In the genomic region with DNA sequence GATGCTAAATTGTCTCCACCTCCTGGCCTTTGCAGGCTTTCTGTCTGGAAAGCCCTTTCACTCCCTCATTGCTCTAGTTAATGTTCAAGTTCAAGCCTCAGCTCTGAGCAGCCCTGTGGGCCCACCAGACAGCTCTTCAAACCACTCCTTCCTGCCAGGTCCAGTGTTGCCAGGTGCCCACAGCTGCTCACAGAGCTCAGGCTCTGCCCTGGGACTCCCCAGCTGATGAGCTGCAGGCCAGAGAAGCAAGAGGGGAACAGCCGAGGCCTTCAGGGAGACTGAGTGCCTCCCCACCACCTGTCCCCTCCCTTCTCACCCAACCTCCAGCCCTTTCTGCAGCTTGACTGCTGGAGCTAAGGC, we compare ENCODE assay signal across 9 cellular contexts. TPM values are rescaled to one million over a fixed set of nuclear protein-coding genes. Genes with fewer than 3 reads are reported as not detected.
DNase-seq lines count a peak whose midpoint lies in the region; ATAC-seq, FAIRE-seq and TF ChIP-seq lines count a peak whose summit lies in the region.
"Had no signal": no experiment of that assay in that cellular context is flagged by ENCODE, and none has a peak within 500 bp of the region (broad histone marks: within the 10 kb centered on the region; RNA-seq: fewer than 3 reads in every experiment).

No MANE protein-coding gene starts in this region.

- H3K36me3 ChIP-seq in MG63 (peaks cover 10% of the 10 kb centered on the region), esophagus squamous epithelium (peaks cover 0 to 34% (median 4%) of the 10 kb centered on the region in 3 donors), tibial artery (peaks cover 5 to 10% (median 8%) of the 10 kb centered on the region in 3 donors)

- H3K36me3 Mint-ChIP-seq in activated CD8-positive, alpha-beta T cell treated with anti-CD3 and anti-CD28 coated beads, Interleukin-2, amount 10 ng/mL, durations not matched to agents 7 days and 5 days (ENCODE audit: low read depth): peaks cover 9% of the 10 kb centered on the region
- peaks cover 1% of the 10 kb centered on the region for H3K36me3 Mint-ChIP-seq in activated CD8-positive, alpha-beta T cell treated with anti-CD3 and anti-CD28 coated beads for 36 hours (ENCODE audit: low read depth)

- peak overlapping the region; percentile 18 for H3K27ac Mint-ChIP-seq in activated CD8-positive, alpha-beta T cell treated with anti-CD3 and anti-CD28 coated beads, Interleukin-2, amount 10 ng/mL, durations not matched to agents 7 days and 5 days
- H3K27ac Mint-ChIP-seq in activated CD8-positive, alpha-beta T cell treated with anti-CD3 and anti-CD28 coated beads for 36 hours: no peak overlapping the region

- intact Hi-C loops in activated CD8-positive, alpha-beta T cell treated with anti-CD3 and anti-CD28 coated beads for 36 hours (cut with micrococcal nuclease): no loop called here
- intact Hi-C loops in esophagus squamous epithelium (cut with DNase I) (no loop called here), tibial artery (cut with DNase I; ENCODE audit: low total_unique reads) (loop anchor here (5.0 kb wide), 1 partner anchor 45 kb away; no protein-coding TSS in a partner anchor)

- H3K4me3 ChIP-seq in MG63 (peak overlapping the region; percentile 66), esophagus squamous epithelium (peak overlapping the region in 3 of 4 donors; percentile 77 to 86 (median 80)), tibial artery (peak overlapping the region; percentile 89 to 95)

- peak; percentile 4 for ATAC-seq in activated CD8-positive, alpha-beta T cell treated with anti-CD3 and anti-CD28 coated beads, Interleukin-2, amount 10 ng/mL, durations not matched to agents 7 days and 5 days
- ATAC-seq in activated CD8-positive, alpha-beta T cell treated with anti-CD3 and anti-CD28 coated beads for 36 hours: no peak

- TF ChIP-seq POLR2A in esophagus squamous epithelium (IDR thresholded peaks at IDR 0.05): no peak
- no peak for TF ChIP-seq POLR2A in H54 (IDR thresholded peaks at IDR 0.05; ENCODE audit: low read depth, low read length)

- no peak for DNase-seq in activated CD8-positive, alpha-beta T cell treated with anti-CD3 and anti-CD28 coated beads, Interleukin-2, amount 10 ng/mL, durations not matched to agents 7 days and 5 days
- no peak for DNase-seq in activated CD8-positive, alpha-beta T cell treated with anti-CD3 and anti-CD28 coated beads for 36 hours
- DNase-seq in MG63 (no peak), esophagus squamous epithelium (lab: John Stamatoyannopoulos, UW) (no peak), tibial artery (no peak), D721Med (ENCODE audit: insufficient read length, low spot score) (no peak), H54 (ENCODE audit: insufficient read length, low spot score) (no peak), 8988T (no peak)
- DNase-seq: activated B cell treated with CpG ODN at 0.5 μM for 24 hours had no signal

- CTCF ChIA-PET in activated CD8-positive, alpha-beta T cell treated with anti-CD3 and anti-CD28 coated beads, Interleukin-2, amount 10 ng/mL, durations not matched to agents 7 days and 5 days (lab: Charles Lee): interaction anchor here (0.9 to 2.5 kb wide), 5 partner anchors 15 to 187 kb away, joined by 4 to 11 read pairs (median 4); partner anchors contain the start of gene SEC22C
- CTCF ChIA-PET in activated CD8-positive, alpha-beta T cell treated with anti-CD3 and anti-CD28 coated beads for 36 hours (lab: Charles Lee): interaction anchor here (1.1 to 1.5 kb wide), 2 partner anchors 10 to 97 kb away, joined by 3 to 4 read pairs; no protein-coding TSS in a partner anchor

- H3K4me3 Mint-ChIP-seq in activated CD8-positive, alpha-beta T cell treated with anti-CD3 and anti-CD28 coated beads, Interleukin-2, amount 10 ng/mL, durations not matched to agents 7 days and 5 days: no peak overlapping the region
- H3K4me3 Mint-ChIP-seq in activated CD8-positive, alpha-beta T cell treated with anti-CD3 and anti-CD28 coated beads for 36 hours: no peak overlapping the region

- H3K27me3 ChIP-seq in MG63: no peaks in the 10 kb centered on the region
- H3K27me3 ChIP-seq in esophagus squamous epithelium: no peaks in the 10 kb centered on the region
- no peaks in the 10 kb centered on the region for H3K27me3 ChIP-seq in tibial artery

- H3K27ac ChIP-seq in esophagus squamous epithelium (peak overlapping the region; percentile 84 to 96 (median 94)), tibial artery (peak overlapping the region; percentile 95 to 99)

- POLR2A ChIA-PET in activated CD8-positive, alpha-beta T cell treated with anti-CD3 and anti-CD28 coated beads, Interleukin-2, amount 10 ng/mL, durations not matched to agents 7 days and 5 days (lab: Charles Lee): interaction anchor here (0.6 to 2.4 kb wide), 2 partner anchors 10 to 46 kb away, joined by 4 to 7 read pairs; no protein-coding TSS in a partner anchor
- POLR2A ChIA-PET in activated CD8-positive, alpha-beta T cell treated with anti-CD3 and anti-CD28 coated beads for 36 hours (lab: Charles Lee): interaction anchor here (1.0 to 2.3 kb wide), 2 partner anchors 10 to 51 kb away, joined by 3 to 6 read pairs; partner anchors contain the start of gene NKTR

- H3K9me3 ChIP-seq in MG63 (no peaks in the 10 kb centered on the region), esophagus squamous epithelium (no peaks in the 10 kb centered on the region), tibial artery (no peaks in the 10 kb centered on the region)

- no peaks in the 10 kb centered on the region for H3K9me3 Mint-ChIP-seq in activated CD8-positive, alpha-beta T cell treated with anti-CD3 and anti-CD28 coated beads, Interleukin-2, amount 10 ng/mL, durations not matched to agents 7 days and 5 days (ENCODE audit: insufficient read depth)
- no peaks in the 10 kb centered on the region for H3K9me3 Mint-ChIP-seq in activated CD8-positive, alpha-beta T cell treated with anti-CD3 and anti-CD28 coated beads for 36 hours
- H3K9me3 Mint-ChIP-seq: activated B cell treated with CpG ODN at 0.5 μM for 24 hours had no signal

- H3K27me3 Mint-ChIP-seq in activated CD8-positive, alpha-beta T cell treated with anti-CD3 and anti-CD28 coated beads, Interleukin-2, amount 10 ng/mL, durations not matched to agents 7 days and 5 days (ENCODE audit: low read depth): peaks cover 2% of the 10 kb centered on the region
- peaks cover 5% of the 10 kb centered on the region for H3K27me3 Mint-ChIP-seq in activated CD8-positive, alpha-beta T cell treated with anti-CD3 and anti-CD28 coated beads for 36 hours

- WGBS in esophagus squamous epithelium, 2 donors: 20 to 67% methylated on average over 1 of the region's 1 CpG

- no peak for TF ChIP-seq CTCF in activated CD8-positive, alpha-beta T cell treated with anti-CD3 and anti-CD28 coated beads for 36 hours (IDR thresholded peaks at IDR 0.05)
- TF ChIP-seq CTCF in esophagus squamous epithelium (IDR thresholded peaks at IDR 0.05) (no peak), tibial artery (IDR thresholded peaks at IDR 0.05) (no peak), D721Med (IDR thresholded peaks at IDR 0.05; ENCODE audit: insufficient read depth, missing control alignments) (no peak)

- H3K4me1 Mint-ChIP-seq in activated CD8-positive, alpha-beta T cell treated with anti-CD3 and anti-CD28 coated beads, Interleukin-2, amount 10 ng/mL, durations not matched to agents 7 days and 5 days (ENCODE audit: low read depth): peaks cover 23% of the 10 kb centered on the region
- H3K4me1 Mint-ChIP-seq in activated CD8-positive, alpha-beta T cell treated with anti-CD3 and anti-CD28 coated beads for 36 hours (ENCODE audit: low read depth): peaks cover 6% of the 10 kb centered on the region

- H3K4me1 ChIP-seq in esophagus squamous epithelium (peaks cover 36 to 68% (median 46%) of the 10 kb centered on the region in 3 donors), tibial artery (peaks cover 0 to 79% (median 61%) of the 10 kb centered on the region in 4 donors)

- FAIRE-seq in D721Med (lab: Jason Lieb, UNC) (no peak), H54 (lab: Jason Lieb, UNC) (no peak)

RNA-seq across cellular contexts. Expression of gene ZBTB47, which starts 1.3 kb away (rescaled TPM):
- under 1 TPM; 0.18 to 0.34 TPM for total RNA-seq in activated CD8-positive, alpha-beta T cell treated with anti-CD3 and anti-CD28 coated beads, Interleukin-2, amount 10 ng/mL, durations not matched to agents 7 days and 5 days
- total RNA-seq in activated CD8-positive, alpha-beta T cell treated with anti-CD3 and anti-CD28 coated beads for 36 hours: under 1 TPM; 0.43 to 0.45 TPM
- total RNA-seq in MG63 (2014; rRNA removed; shearing (Covaris generic); ENCODE audit: low replicate concordance): 11.7 and 22.7 TPM in 2 replicates
- total RNA-seq in esophagus squamous epithelium: 10 to 100 TPM in 2 of 4 donors, 1 to 10 TPM in 2; 5.0 to 34.3 (median 10.3) TPM

RNA-seq across cellular contexts. Expression of gene KLHL40, which starts 33.1 kb away (rescaled TPM):
- not detected for total RNA-seq in activated CD8-positive, alpha-beta T cell treated with anti-CD3 and anti-CD28 coated beads, Interleukin-2, amount 10 ng/mL, durations not matched to agents 7 days and 5 days
- total RNA-seq in activated CD8-positive, alpha-beta T cell treated with anti-CD3 and anti-CD28 coated beads for 36 hours: not detected
- total RNA-seq in MG63 (2014; rRNA removed; shearing (Covaris generic); ENCODE audit: low replicate concordance): not detected in 2 replicates
- total RNA-seq in esophagus squamous epithelium: not detected
- total RNA-seq: activated B cell treated with CpG ODN at 0.5 μM for 24 hours had no signal

RNA-seq across cellular contexts. Expression of gene HHATL, which starts 50.4 kb away (rescaled TPM):
- not detected for total RNA-seq in activated CD8-positive, alpha-beta T cell treated with anti-CD3 and anti-CD28 coated beads, Interleukin-2, amount 10 ng/mL, durations not matched to agents 7 days and 5 days
- total RNA-seq in activated CD8-positive, alpha-beta T cell treated with anti-CD3 and anti-CD28 coated beads for 36 hours: not detected
- total RNA-seq in MG63 (2014; rRNA removed; shearing (Covaris generic); ENCODE audit: low replicate concordance): not detected in 2 replicates
- not detected for total RNA-seq in esophagus squamous epithelium
- total RNA-seq: activated B cell treated with CpG ODN at 0.5 μM for 24 hours had no signal

RNA-seq across cellular contexts. Expression of gene NKTR, which starts 51.7 kb away (rescaled TPM):
- 10 to 100 TPM; 85.9 to 90.3 TPM for total RNA-seq in activated CD8-positive, alpha-beta T cell treated with anti-CD3 and anti-CD28 coated beads, Interleukin-2, amount 10 ng/mL, durations not matched to agents 7 days and 5 days
- total RNA-seq in activated CD8-positive, alpha-beta T cell treated with anti-CD3 and anti-CD28 coated beads for 36 hours: 10 to 100 TPM; 63.4 to 65.9 TPM
- 4.4 and 4.8 TPM in 2 replicates for total RNA-seq in MG63 (2014; rRNA removed; shearing (Covaris generic); ENCODE audit: low replicate concordance)
- total RNA-seq in esophagus squamous epithelium: 100 to 1,000 TPM in 1 of 4 donors, 10 to 100 TPM in 3; 18.0 to 112 (median 50.7) TPM
